19 cellular contexts compared by ENCODE assay signal in the genomic region with DNA sequence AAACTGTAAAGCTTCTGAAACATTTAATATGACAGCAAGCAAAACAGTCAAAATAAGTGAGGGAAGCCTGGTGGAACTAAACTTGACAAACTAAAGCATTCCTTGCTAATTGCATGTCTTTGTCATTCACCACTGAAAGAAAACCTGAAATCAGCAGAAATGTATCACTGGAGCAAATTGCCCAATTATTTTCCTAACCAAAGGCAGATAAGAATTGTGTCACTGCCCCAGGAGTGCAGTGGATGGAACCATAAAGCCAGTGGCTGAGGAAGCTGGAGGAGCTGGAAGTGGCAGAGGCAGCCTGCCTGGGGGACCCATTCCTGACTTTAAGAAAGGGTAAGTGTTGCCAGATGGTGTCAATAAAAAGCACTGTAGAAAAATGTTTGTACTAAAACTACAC. TPM values are rescaled to one million over a fixed set of nuclear protein-coding genes. Genes with fewer than 3 reads are reported as not detected.
DNase-seq lines count a peak whose midpoint lies in the region; ATAC-seq and TF ChIP-seq lines count a peak whose summit lies in the region.
"Had no signal": no experiment of that assay in that cellular context is flagged by ENCODE, and none has a peak within 500 bp of the region (broad histone marks: within the 10 kb centered on the region; RNA-seq: fewer than 3 reads in every experiment).

No MANE protein-coding gene starts in this region.

- no peaks in the 10 kb centered on the region for H3K9me2 ChIP-seq in SK-N-SH

- POLR2A ChIA-PET in SK-N-SH (lab: Yijun Ruan, JAX), result no interaction called here

- H2AFZ ChIP-seq in SK-N-SH (ENCODE audit: low read depth) (no peak overlapping the region), smooth muscle cell (ENCODE audit: low read depth) (no peak overlapping the region)
- H2AFZ ChIP-seq: PC-9 had no signal

- CTCF ChIA-PET in SK-N-SH (lab: Yijun Ruan, JAX), result interaction anchor here (1.2 to 2.1 kb wide), 3 partner anchors 10 to 51 kb away, joined by 3 to 6 read pairs (median 3); no protein-coding TSS in a partner anchor

- TF ChIP-seq EP300 in SK-N-SH (IDR thresholded peaks at IDR 0.05; ENCODE audit: borderline replicate concordance in 1 of 2, low read depth in 1 of 2, low read length in 1 of 2), result no peak

- H3F3A ChIP-seq in SK-N-SH (replicated peaks; ENCODE audit: insufficient read depth) (no peaks in the 10 kb centered on the region), smooth muscle cell (ENCODE audit: low read depth) (no peaks in the 10 kb centered on the region)

- H3K4me1 ChIP-seq in SK-N-SH (ENCODE audit: control insufficient read depth in 1 of 2, insufficient read depth in 2 of 2, low read depth in 1 of 2, low read length in 1 of 2), result peaks cover 0 to 7% of the 10 kb centered on the region in 2 experiments; a peak in 1 of 4 replicates
- no peaks in the 10 kb centered on the region for H3K4me1 ChIP-seq in smooth muscle cell (ENCODE audit: low read depth)
- H3K4me1 ChIP-seq: SJSA1 had no signal

- DNase-seq in SK-N-SH (peak; percentile 30), OCI-M1 (lab: John Stamatoyannopoulos, UW) (peak; percentile 55), left lobe of liver (ENCODE audit: low spot score) (peak; percentile 65), smooth muscle cell (lab: John Stamatoyannopoulos, UW; ENCODE audit: unreplicated experiment) (no peak), NCI-H526 (lab: John Stamatoyannopoulos, UW) (no peak)
- DNase-seq: C1 segment of cervical spinal cord, DMS153, EL, H7, NCI-H1092 treated with DMSO at 0.1 percent for 48 hours, NCI-H1694 treated with DMSO at 0.1 percent for 48 hours, NCI-H2107, PC-9 had no signal

- H4K20me1 ChIP-seq in SK-N-SH (ENCODE audit: insufficient read depth) (no peaks in the 10 kb centered on the region), smooth muscle cell (ENCODE audit: low read depth) (no peaks in the 10 kb centered on the region)

- H3K4me3 ChIP-seq in SK-N-SH (ENCODE audit: low read depth in 2 of 2, low read length in 1 of 2) (no peak overlapping the region), smooth muscle cell (no peak overlapping the region)
- H3K4me3 ChIP-seq: PC-9, SJSA1 had no signal

- H3K79me2 ChIP-seq in SK-N-SH (ENCODE audit: insufficient read depth) (no peaks in the 10 kb centered on the region), smooth muscle cell (ENCODE audit: low read depth) (no peaks in the 10 kb centered on the region)

- ATAC-seq in SK-N-SH treated with all-trans-retinoic acid at 6 μM for 48 hours (no peak), left lobe of liver (peak; percentile 12), HG03354 (IDR thresholded peaks at IDR 0.05; ENCODE audit: poor library complexity, severe bottlenecking, unreplicated experiment) (no peak), HG02610 (IDR thresholded peaks at IDR 0.05; ENCODE audit: unreplicated experiment) (no peak)

- H3K9me3 ChIP-seq in SK-N-SH (no peaks in the 10 kb centered on the region), smooth muscle cell (replicated peaks; ENCODE audit: low read depth) (no peaks in the 10 kb centered on the region)
- H3K9me3 ChIP-seq: SJSA1 had no signal

- H3K4me2 ChIP-seq in SK-N-SH, result no peak overlapping the region
- no peak overlapping the region for H3K4me2 ChIP-seq in smooth muscle cell
- H3K4me2 ChIP-seq: PC-9 had no signal

- H3K27me3 ChIP-seq in SK-N-SH (ENCODE audit: insufficient read depth) (peaks cover 16% of the 10 kb centered on the region; the same call in 1 of the 2 replicates), smooth muscle cell (ENCODE audit: low read depth) (peaks cover 60% of the 10 kb centered on the region)

- H3K27ac ChIP-seq in SK-N-SH (ENCODE audit: low read depth in 2 of 2, low read length in 1 of 2) (no peak overlapping the region), smooth muscle cell (ENCODE audit: low read depth) (no peak overlapping the region)
- H3K27ac ChIP-seq: PC-9, SJSA1 had no signal

- no peaks in the 10 kb centered on the region for H3K36me3 ChIP-seq in SK-N-SH (replicated peaks in 1 of 2; ENCODE audit: control insufficient read depth in 1 of 2, insufficient read depth in 2 of 2, low read length in 1 of 2)
- H3K36me3 ChIP-seq in smooth muscle cell (ENCODE audit: low read depth), result no peaks in the 10 kb centered on the region
- H3K36me3 ChIP-seq: SJSA1 had no signal

- TF ChIP-seq CTCF in SK-N-SH (IDR thresholded peaks at IDR 0.05) (no peak), smooth muscle cell (IDR thresholded peaks at IDR 0.05; ENCODE audit: borderline replicate concordance, insufficient read depth, poor library complexity, severe bottlenecking) (no peak)

- TF ChIP-seq RAD21 in SK-N-SH (IDR thresholded peaks at IDR 0.05; ENCODE audit: low read length), result no peak

- no peak overlapping the region for H3K9ac ChIP-seq in SK-N-SH
- H3K9ac ChIP-seq in smooth muscle cell (ENCODE audit: low read depth), result no peak overlapping the region

TF ChIP-seq in SK-N-SH, 30 proteins besides CTCF, POLR2A, EP300 and RAD21:
- TF ChIP-seq CHD2 (IDR thresholded peaks at IDR 0.05; ENCODE audit: low read length, partially characterized antibody), result no peak

TF ChIP-seq in SK-N-SH treated with all-trans-retinoic acid at 6 μM for 48 hours, 23 proteins besides CTCF, POLR2A, EP300 and RAD21:
- TF ChIP-seq, protein P1, sequence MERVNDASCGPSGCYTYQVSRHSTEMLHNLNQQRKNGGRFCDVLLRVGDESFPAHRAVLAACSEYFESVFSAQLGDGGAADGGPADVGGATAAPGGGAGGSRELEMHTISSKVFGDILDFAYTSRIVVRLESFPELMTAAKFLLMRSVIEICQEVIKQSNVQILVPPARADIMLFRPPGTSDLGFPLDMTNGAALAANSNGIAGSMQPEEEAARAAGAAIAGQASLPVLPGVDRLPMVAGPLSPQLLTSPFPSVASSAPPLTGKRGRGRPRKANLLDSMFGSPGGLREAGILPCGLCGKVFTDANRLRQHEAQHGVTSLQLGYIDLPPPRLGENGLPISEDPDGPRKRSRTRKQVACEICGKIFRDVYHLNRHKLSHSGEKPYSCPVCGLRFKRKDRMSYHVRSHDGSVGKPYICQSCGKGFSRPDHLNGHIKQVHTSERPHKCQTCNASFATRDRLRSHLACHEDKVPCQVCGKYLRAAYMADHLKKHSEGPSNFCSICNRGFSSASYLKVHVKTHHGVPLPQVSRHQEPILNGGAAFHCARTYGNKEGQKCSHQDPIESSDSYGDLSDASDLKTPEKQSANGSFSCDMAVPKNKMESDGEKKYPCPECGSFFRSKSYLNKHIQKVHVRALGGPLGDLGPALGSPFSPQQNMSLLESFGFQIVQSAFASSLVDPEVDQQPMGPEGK (CRISPR knock-in tag; IDR thresholded peaks at IDR 0.05; ENCODE audit: borderline replicate concordance), result no peak
- TF ChIP-seq ISL1 (CRISPR knock-in tag; IDR thresholded peaks at IDR 0.05), result no peak
- TF ChIP-seq ESRRG (CRISPR knock-in tag; IDR thresholded peaks at IDR 0.05), result no peak
- no peak for TF ChIP-seq ZC3H10 (CRISPR knock-in tag; IDR thresholded peaks at IDR 0.05)
- no peak for TF ChIP-seq PPARA (CRISPR knock-in tag; IDR thresholded peaks at IDR 0.05; ENCODE audit: borderline replicate concordance)
- TF ChIP-seq BACH2 (CRISPR knock-in tag; IDR thresholded peaks at IDR 0.05; ENCODE audit: borderline replicate concordance), result no peak
- TF ChIP-seq, protein P2, sequence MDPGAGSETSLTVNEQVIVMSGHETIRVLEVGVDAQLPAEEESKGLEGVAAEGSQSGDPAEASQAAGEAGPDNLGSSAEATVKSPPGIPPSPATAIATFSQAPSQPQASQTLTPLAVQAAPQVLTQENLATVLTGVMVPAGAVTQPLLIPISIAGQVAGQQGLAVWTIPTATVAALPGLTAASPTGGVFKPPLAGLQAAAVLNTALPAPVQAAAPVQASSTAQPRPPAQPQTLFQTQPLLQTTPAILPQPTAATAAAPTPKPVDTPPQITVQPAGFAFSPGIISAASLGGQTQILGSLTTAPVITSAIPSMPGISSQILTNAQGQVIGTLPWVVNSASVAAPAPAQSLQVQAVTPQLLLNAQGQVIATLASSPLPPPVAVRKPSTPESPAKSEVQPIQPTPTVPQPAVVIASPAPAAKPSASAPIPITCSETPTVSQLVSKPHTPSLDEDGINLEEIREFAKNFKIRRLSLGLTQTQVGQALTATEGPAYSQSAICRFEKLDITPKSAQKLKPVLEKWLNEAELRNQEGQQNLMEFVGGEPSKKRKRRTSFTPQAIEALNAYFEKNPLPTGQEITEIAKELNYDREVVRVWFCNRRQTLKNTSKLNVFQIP (CRISPR knock-in tag; IDR thresholded peaks at IDR 0.05; ENCODE audit: borderline replicate concordance, low read depth), result no peak
- no peak for TF ChIP-seq ZNF70 (CRISPR knock-in tag; IDR thresholded peaks at IDR 0.05)

RNA-seq across cellular contexts. Expression of a gene that starts 2.7 kb away (rescaled TPM):
- polyA plus RNA-seq in SK-N-SH (2012; rRNA removed) (0.02 TPM in 2 replicates), smooth muscle cell (not detected in 2 replicates)
- 0.03 and 0.04 TPM in 2 replicates for polyA plus RNA-seq in SK-N-SH (2012; cell fraction: cytosol; rRNA removed)
- polyA plus RNA-seq in SK-N-SH (2012; cell fraction: nucleus; rRNA removed), result 0.02 and 0.04 TPM in 2 replicates
- total RNA-seq in left lobe of liver (59.4 TPM), smooth muscle cell (not detected in 2 replicates)
- total RNA-seq: A172, MCF 10A, PC-9, SJSA1 had no signal

Comparison
In these comparisons a context has a peak if more than half of its experiments do, and no peak if none do; other contexts are left out.
1. DNase-seq: peak in SK-N-SH (single experiment), OCI-M1 (single experiment) and left lobe of liver (single experiment); none in smooth muscle cell (single experiment) and NCI-H526 (0 of 2).
2. RNA of a gene that starts 2.7 kb away (total RNA-seq): 59.4 TPM in left lobe of liver (single experiment); not detected in smooth muscle cell; every median in the first group is over 10 times any median in the second.